Comparison of ENCODE assay signal across 15 cellular contexts in the genomic region with DNA sequence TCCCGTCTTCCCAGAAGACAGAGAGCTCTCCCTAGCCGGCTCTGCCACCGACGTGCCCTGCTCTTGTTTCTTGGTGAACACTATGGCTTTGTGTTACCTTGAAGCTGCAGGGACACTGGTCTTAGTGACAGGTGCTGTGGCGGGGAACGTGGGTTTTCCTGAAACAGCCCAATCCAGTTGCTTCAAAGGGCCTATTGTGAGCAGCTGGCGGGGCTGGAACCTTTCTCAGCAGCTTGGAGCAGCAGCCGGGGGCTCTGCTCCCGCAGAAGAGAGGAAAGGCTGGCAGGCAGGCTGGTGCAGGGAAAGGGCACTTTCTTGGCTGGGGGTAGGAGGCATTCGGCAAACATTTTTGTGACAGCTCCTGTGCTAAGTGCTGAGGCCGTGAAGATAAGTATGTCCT. TPM values are rescaled to one million over a fixed set of nuclear protein-coding genes. Genes with fewer than 3 reads are reported as not detected.
DNase-seq lines count a peak whose midpoint lies in the region; ATAC-seq and TF ChIP-seq lines count a peak whose summit lies in the region.
"Had no signal": no experiment of that assay in that cellular context is flagged by ENCODE, and none has a peak within 500 bp of the region (broad histone marks: within the 10 kb centered on the region; RNA-seq: fewer than 3 reads in every experiment).

No MANE protein-coding gene starts in this region.

- TF ChIP-seq CTCF in cardiac muscle cell (IDR thresholded peaks at IDR 0.05; ENCODE audit: low read depth, low read length): no peak

- no peaks in the 10 kb centered on the region for H3K9me3 ChIP-seq in cardiac muscle cell (ENCODE audit: low read depth)
- H3K9me3 ChIP-seq: A549, Caco-2, SJSA1 had no signal

- peaks cover 26% of the 10 kb centered on the region for H3K36me3 ChIP-seq in cardiac muscle cell
- H3K36me3 ChIP-seq: SJSA1 had no signal

- DNase-seq in Ammon's horn (ENCODE audit: low spot score) (peak; percentile 21), SW480 (ENCODE audit: low spot score) (peak; percentile 51), cardiac muscle cell (ENCODE audit: low read depth in 1 of 2, low spot score in 1 of 2) (no peak), myocyte (ENCODE audit: low read depth) (peak; percentile 78), T-helper 9 cell (no peak), 8988T (no peak)
- DNase-seq: Caco-2, KG1, NCI-H1092, NCI-H2107, NCI-H446 treated with DMSO at 0.1 percent for 48 hours had no signal

- H3K4me1 ChIP-seq in cardiac muscle cell (ENCODE audit: low read depth): peaks cover 22% of the 10 kb centered on the region

- H3K27me3 ChIP-seq in cardiac muscle cell: no peaks in the 10 kb centered on the region

- ATAC-seq in HG03139 (IDR thresholded peaks at IDR 0.05; ENCODE audit: unreplicated experiment) (no peak), GM18873 (IDR thresholded peaks at IDR 0.05; ENCODE audit: low FRiP score, unreplicated experiment) (no peak)
- ATAC-seq: A549 had no signal

- H3K4me3 ChIP-seq in cardiac muscle cell: no peak overlapping the region
- H3K4me3 ChIP-seq: A549, SJSA1 had no signal

- H3K27ac ChIP-seq in cardiac muscle cell: peak overlapping the region; percentile 17
- H3K27ac ChIP-seq: A549, SJSA1 had no signal

RNA-seq across cellular contexts. Expression of a gene that starts 12.8 kb away (rescaled TPM):
- total RNA-seq in cardiac muscle cell (103 and 143 TPM in 2 replicates), myocyte (1.5 and 3.9 TPM in 2 replicates)
- polyA plus RNA-seq in cardiac muscle cell: 175 and 230 TPM in 2 replicates
- polyA plus RNA-seq in myocyte (2012): 0.57 TPM
- total RNA-seq: SJSA1 had no signal

Comparison
In these comparisons a context has a peak if more than half of its experiments do, and no peak if none do; other contexts are left out.
1. DNase-seq: peak in Ammon's horn (single experiment), SW480 (single experiment) and myocyte (single experiment); none in cardiac muscle cell (0 of 2), T-helper 9 cell (single experiment) and 8988T (single experiment).
2. RNA of a gene that starts 12.8 kb away (total RNA-seq): 103 to 143 TPM in cardiac muscle cell; 1.5 to 3.9 TPM in myocyte; every median in the first group is over 10 times any median in the second.